1 cellular context compared by ENCODE assay signal in genomic region chr1:78060857-78061563, GRCh38.
TF ChIP-seq lines count a peak whose summit lies in the region.

No MANE protein-coding gene starts in this region.

TF ChIP-seq in GM12878, 131 proteins besides CTCF, POLR2A, EP300 and RAD21:
- TF ChIP-seq ATF2 (IDR thresholded peaks at IDR 0.05; ENCODE audit: low read length), result peak; percentile 55; the same call in 1 of the 2 replicates
- TF ChIP-seq NFIC (IDR thresholded peaks at IDR 0.05; ENCODE audit: low read depth, low read length), result peak; percentile 83
- TF ChIP-seq BCL11A (IDR thresholded peaks at IDR 0.05; ENCODE audit: low read depth, low read length), result peak; percentile 44; the same call in 1 of the 2 replicates
- peak; percentile 59 for TF ChIP-seq FOXM1 (IDR thresholded peaks at IDR 0.05; ENCODE audit: low read depth, low read length)
- TF ChIP-seq JUNB (IDR thresholded peaks at IDR 0.05), result peak; percentile 90
- TF ChIP-seq NBN (IDR thresholded peaks at IDR 0.05), result no peak
- peak; percentile 47; the same call in 1 of the 2 replicates for TF ChIP-seq ZBED1 (IDR thresholded peaks at IDR 0.05; ENCODE audit: borderline replicate concordance)
- TF ChIP-seq IKZF2 (IDR thresholded peaks at IDR 0.05), result peak; percentile 32 to 34; a peak in 1 of 4 replicates
- TF ChIP-seq CBX5 (IDR thresholded peaks at IDR 0.05; ENCODE audit: low read depth), result peak; percentile 36; the same call in 1 of the 2 replicates
- TF ChIP-seq, protein P1, sequence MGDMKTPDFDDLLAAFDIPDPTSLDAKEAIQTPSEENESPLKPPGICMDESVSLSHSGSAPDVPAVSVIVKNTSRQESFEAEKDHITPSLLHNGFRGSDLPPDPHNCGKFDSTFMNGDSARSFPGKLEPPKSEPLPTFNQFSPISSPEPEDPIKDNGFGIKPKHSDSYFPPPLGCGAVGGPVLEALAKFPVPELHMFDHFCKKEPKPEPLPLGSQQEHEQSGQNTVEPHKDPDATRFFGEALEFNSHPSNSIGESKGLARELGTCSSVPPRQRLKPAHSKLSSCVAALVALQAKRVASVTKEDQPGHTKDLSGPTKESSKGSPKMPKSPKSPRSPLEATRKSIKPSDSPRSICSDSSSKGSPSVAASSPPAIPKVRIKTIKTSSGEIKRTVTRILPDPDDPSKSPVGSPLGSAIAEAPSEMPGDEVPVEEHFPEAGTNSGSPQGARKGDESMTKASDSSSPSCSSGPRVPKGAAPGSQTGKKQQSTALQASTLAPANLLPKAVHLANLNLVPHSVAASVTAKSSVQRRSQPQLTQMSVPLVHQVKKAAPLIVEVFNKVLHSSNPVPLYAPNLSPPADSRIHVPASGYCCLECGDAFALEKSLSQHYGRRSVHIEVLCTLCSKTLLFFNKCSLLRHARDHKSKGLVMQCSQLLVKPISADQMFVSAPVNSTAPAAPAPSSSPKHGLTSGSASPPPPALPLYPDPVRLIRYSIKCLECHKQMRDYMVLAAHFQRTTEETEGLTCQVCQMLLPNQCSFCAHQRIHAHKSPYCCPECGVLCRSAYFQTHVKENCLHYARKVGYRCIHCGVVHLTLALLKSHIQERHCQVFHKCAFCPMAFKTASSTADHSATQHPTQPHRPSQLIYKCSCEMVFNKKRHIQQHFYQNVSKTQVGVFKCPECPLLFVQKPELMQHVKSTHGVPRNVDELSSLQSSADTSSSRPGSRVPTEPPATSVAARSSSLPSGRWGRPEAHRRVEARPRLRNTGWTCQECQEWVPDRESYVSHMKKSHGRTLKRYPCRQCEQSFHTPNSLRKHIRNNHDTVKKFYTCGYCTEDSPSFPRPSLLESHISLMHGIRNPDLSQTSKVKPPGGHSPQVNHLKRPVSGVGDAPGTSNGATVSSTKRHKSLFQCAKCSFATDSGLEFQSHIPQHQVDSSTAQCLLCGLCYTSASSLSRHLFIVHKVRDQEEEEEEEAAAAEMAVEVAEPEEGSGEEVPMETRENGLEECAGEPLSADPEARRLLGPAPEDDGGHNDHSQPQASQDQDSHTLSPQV (IDR thresholded peaks at IDR 0.05), result no peak
- TF ChIP-seq IRF4 (IDR thresholded peaks at IDR 0.05; ENCODE audit: low read depth, low read length), result peak; percentile 71; the same call in 1 of the 2 replicates
- TF ChIP-seq BCLAF1 (IDR thresholded peaks at IDR 0.05), result no peak
- TF ChIP-seq RUNX3 (IDR thresholded peaks at IDR 0.05; ENCODE audit: low read length), result peak; percentile 95
- TF ChIP-seq, protein P2, sequence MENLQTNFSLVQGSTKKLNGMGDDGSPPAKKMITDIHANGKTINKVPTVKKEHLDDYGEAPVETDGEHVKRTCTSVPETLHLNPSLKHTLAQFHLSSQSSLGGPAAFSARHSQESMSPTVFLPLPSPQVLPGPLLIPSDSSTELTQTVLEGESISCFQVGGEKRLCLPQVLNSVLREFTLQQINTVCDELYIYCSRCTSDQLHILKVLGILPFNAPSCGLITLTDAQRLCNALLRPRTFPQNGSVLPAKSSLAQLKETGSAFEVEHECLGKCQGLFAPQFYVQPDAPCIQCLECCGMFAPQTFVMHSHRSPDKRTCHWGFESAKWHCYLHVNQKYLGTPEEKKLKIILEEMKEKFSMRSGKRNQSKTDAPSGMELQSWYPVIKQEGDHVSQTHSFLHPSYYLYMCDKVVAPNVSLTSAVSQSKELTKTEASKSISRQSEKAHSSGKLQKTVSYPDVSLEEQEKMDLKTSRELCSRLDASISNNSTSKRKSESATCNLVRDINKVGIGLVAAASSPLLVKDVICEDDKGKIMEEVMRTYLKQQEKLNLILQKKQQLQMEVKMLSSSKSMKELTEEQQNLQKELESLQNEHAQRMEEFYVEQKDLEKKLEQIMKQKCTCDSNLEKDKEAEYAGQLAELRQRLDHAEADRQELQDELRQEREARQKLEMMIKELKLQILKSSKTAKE (IDR thresholded peaks at IDR 0.05; ENCODE audit: low read depth, poor library complexity, severe bottlenecking), result no peak
- TF ChIP-seq MEF2A (IDR thresholded peaks at IDR 0.05; ENCODE audit: insufficient read depth, low read depth, low read length), result peak; percentile 54; the same call in 1 of the 2 replicates
- peak; percentile 67 for TF ChIP-seq EED (IDR thresholded peaks at IDR 0.05; ENCODE audit: low read depth)
- TF ChIP-seq SPI1 (IDR thresholded peaks at IDR 0.05; ENCODE audit: borderline replicate concordance, insufficient read depth, low read depth, low read length), result peak; percentile 92
- no peak for TF ChIP-seq PML (IDR thresholded peaks at IDR 0.05; ENCODE audit: low read length)
- 0 out of 2 replicates have a peak, but pooled peaks have one; percentile 44 for TF ChIP-seq PAX5 (IDR thresholded peaks at IDR 0.05; ENCODE audit: borderline replicate concordance, low read depth, low read length)
- no peak for TF ChIP-seq CBX3 (IDR thresholded peaks at IDR 0.05; ENCODE audit: borderline replicate concordance, low read depth)
